Comparison of ENCODE assay signal across 22 cellular contexts in genomic region chr22:30225220-30225922, GRCh38. TPM values are rescaled to one million over a fixed set of nuclear protein-coding genes. Genes with fewer than 3 reads are reported as not detected.
DNase-seq lines count a peak whose midpoint lies in the region; ATAC-seq and TF ChIP-seq lines count a peak whose summit lies in the region.
"Had no signal": no experiment of that assay in that cellular context is flagged by ENCODE, and none has a peak within 500 bp of the region (broad histone marks: within the 10 kb centered on the region; RNA-seq: fewer than 3 reads in every experiment).

No MANE protein-coding gene starts in this region.

- no peaks in the 10 kb centered on the region for H3K23me2 ChIP-seq in H9 (ENCODE audit: insufficient read length, low read depth, low read length, poor library complexity, severe bottlenecking)

- H3K4me1 ChIP-seq in PC-9 (replicated peaks; ENCODE audit: insufficient read depth) (peaks cover 75% of the 10 kb centered on the region), H9 (ENCODE audit: insufficient read depth, low read length) (peaks cover 2% of the 10 kb centered on the region; the same call in 1 of the 2 replicates)
- H3K4me1 ChIP-seq: prostate gland, vagina had no signal

- H3K9ac ChIP-seq in H9 (ENCODE audit: extremely low read depth, insufficient read length, low read length): no peak overlapping the region

- no peak overlapping the region for H2BK20ac ChIP-seq in H9 (ENCODE audit: low read depth, low read length, poor library complexity, severe bottlenecking)

- H3K4me3 Mint-ChIP-seq in activated naive CD8-positive, alpha-beta T cell treated with anti-CD3 and anti-CD28 coated beads, Interleukin-2, amount 10 ng/mL, durations not matched to agents 7 days and 5 days: no peak overlapping the region
- no peak overlapping the region for H3K4me3 Mint-ChIP-seq in activated naive CD8-positive, alpha-beta T cell treated with anti-CD3 and anti-CD28 coated beads, Interleukin-2, amount 50 U/mL, for 24 hours
- H3K4me3 Mint-ChIP-seq in immature natural killer cell (peak overlapping the region in 3 of 5 donors; percentile 31 to 52 (median 38)), H9 (no peak overlapping the region; a peak in 1 of 5 replicates)
- H3K4me3 Mint-ChIP-seq: activated T-helper 1 cell treated with anti-CD3 and anti-CD28 coated beads, Interleukin-12 subunit alpha, Interleukin-12 subunit beta, Interleukin-2, Interleukin-4 antibody, amounts not matched to agents 30 ng/mL and 10 ng/mL and 1 ng/mL, durations not matched to agents 14 hours and 24 hours and 36 hours; HFFc6; nephron had no signal

- peaks cover 4% of the 10 kb centered on the region for H3K36me3 Mint-ChIP-seq in activated naive CD8-positive, alpha-beta T cell treated with anti-CD3 and anti-CD28 coated beads, Interleukin-2, amount 10 ng/mL, durations not matched to agents 7 days and 5 days
- no peaks in the 10 kb centered on the region for H3K36me3 Mint-ChIP-seq in activated naive CD8-positive, alpha-beta T cell treated with anti-CD3 and anti-CD28 coated beads, Interleukin-2, amount 50 U/mL, for 24 hours (ENCODE audit: low read depth)
- H3K36me3 Mint-ChIP-seq in immature natural killer cell (no peaks in the 10 kb centered on the region), H9 (ENCODE audit: insufficient read depth in 1 of 3, low read depth in 3 of 3) (no peaks in the 10 kb centered on the region)

- no peak overlapping the region for H2BK120ac ChIP-seq in H9 (ENCODE audit: low read depth, low read length, poor library complexity, severe bottlenecking)

- H2BK15ac ChIP-seq in H9 (ENCODE audit: low read depth, low read length): no peak overlapping the region

- H3K27me3 ChIP-seq in PC-9 (ENCODE audit: insufficient read depth, low read depth) (no peaks in the 10 kb centered on the region), H9 (ENCODE audit: insufficient read depth, low read length) (no peaks in the 10 kb centered on the region)
- H3K27me3 ChIP-seq: vagina had no signal

- no peak overlapping the region for H4K8ac ChIP-seq in H9 (replicated peaks; ENCODE audit: insufficient read length, low read depth, low read length)

- H3K18ac ChIP-seq in H9 (ENCODE audit: insufficient read length, low read depth, low read length): no peak overlapping the region

- H4K20me1 ChIP-seq in PC-9 (ENCODE audit: insufficient read depth) (no peaks in the 10 kb centered on the region), H9 (ENCODE audit: control insufficient read depth, insufficient read depth, insufficient read length) (no peaks in the 10 kb centered on the region)

- no peak overlapping the region for H3K4me3 ChIP-seq in PC-9
- H3K4me3 ChIP-seq: prostate gland, vagina had no signal

- BruUV-seq in PC-9 (replicated peaks; lab: Mats Ljungman, UMichigan): no TSS peak

- no peak overlapping the region for H2AFZ ChIP-seq in PC-9
- no peak overlapping the region for H2AFZ ChIP-seq in H9 (ENCODE audit: low read length)

- peaks cover 82% of the 10 kb centered on the region for H3K4me1 Mint-ChIP-seq in activated naive CD8-positive, alpha-beta T cell treated with anti-CD3 and anti-CD28 coated beads, Interleukin-2, amount 10 ng/mL, durations not matched to agents 7 days and 5 days
- peaks cover 54% of the 10 kb centered on the region for H3K4me1 Mint-ChIP-seq in activated naive CD8-positive, alpha-beta T cell treated with anti-CD3 and anti-CD28 coated beads, Interleukin-2, amount 50 U/mL, for 24 hours
- H3K4me1 Mint-ChIP-seq in immature natural killer cell: peaks cover 76 to 80% of the 10 kb centered on the region in 2 donors
- peaks cover 12 to 15% of the 10 kb centered on the region in 2 experiments for H3K4me1 Mint-ChIP-seq in H9

- H3K79me1 ChIP-seq in H9 (ENCODE audit: insufficient read depth, low read depth, low read length, poor library complexity, severe bottlenecking): no peaks in the 10 kb centered on the region

- H3K27ac ChIP-seq in PC-9 (peak overlapping the region; percentile 89), H9 (ENCODE audit: insufficient read length, low read depth, low read length) (no peak overlapping the region)
- H3K27ac ChIP-seq: prostate gland, vagina had no signal

- no peaks in the 10 kb centered on the region for H3K9me3 Mint-ChIP-seq in activated naive CD8-positive, alpha-beta T cell treated with anti-CD3 and anti-CD28 coated beads, Interleukin-2, amount 10 ng/mL, durations not matched to agents 7 days and 5 days
- H3K9me3 Mint-ChIP-seq in activated naive CD8-positive, alpha-beta T cell treated with anti-CD3 and anti-CD28 coated beads, Interleukin-2, amount 50 U/mL, for 24 hours: no peaks in the 10 kb centered on the region
- H3K9me3 Mint-ChIP-seq in immature natural killer cell (no peaks in the 10 kb centered on the region), H9 (no peaks in the 10 kb centered on the region)
- H3K9me3 Mint-ChIP-seq: activated T-helper 1 cell treated with anti-CD3 and anti-CD28 coated beads, Interleukin-12 subunit alpha, Interleukin-12 subunit beta, Interleukin-2, Interleukin-4 antibody, amounts not matched to agents 30 ng/mL and 10 ng/mL and 1 ng/mL, durations not matched to agents 14 hours and 24 hours and 36 hours; nephron had no signal

- no peak overlapping the region for H3T11ph ChIP-seq in H9 (ENCODE audit: low read length)

- no peak overlapping the region for H4K91ac ChIP-seq in H9 (ENCODE audit: insufficient read length, low read depth, low read length)

- DNase-seq in activated naive CD8-positive, alpha-beta T cell treated with anti-CD3 and anti-CD28 coated beads, Interleukin-2, amount 10 ng/mL, durations not matched to agents 7 days and 5 days: no peak
- DNase-seq in activated naive CD8-positive, alpha-beta T cell treated with anti-CD3 and anti-CD28 coated beads, Interleukin-2, amount 50 U/mL, for 24 hours: no peak
- DNase-seq in PC-9 (peak in 1 of 2 experiments; percentile 59), immature natural killer cell (no peak), H9 (no peak)
- DNase-seq: HFFc6; NCI-H1436 treated with DMSO at 0.1 percent for 48 hours; NCI-H526; SIG-M5; small intestine; stimulated activated CD4-positive, alpha-beta T cell treated with anti-CD3 and anti-CD28 coated beads, Interleukin-4, amount 100 ng/mL, for 4 hours had no signal

- no CpG with 5 or more reads among the region's 7 CpGs for WGBS in H9 (ENCODE audit: extremely low coverage, insufficient read length, low lambda C conversion rate)

- H3K27me3 Mint-ChIP-seq in activated naive CD8-positive, alpha-beta T cell treated with anti-CD3 and anti-CD28 coated beads, Interleukin-2, amount 10 ng/mL, durations not matched to agents 7 days and 5 days: no peaks in the 10 kb centered on the region
- no peaks in the 10 kb centered on the region for H3K27me3 Mint-ChIP-seq in activated naive CD8-positive, alpha-beta T cell treated with anti-CD3 and anti-CD28 coated beads, Interleukin-2, amount 50 U/mL, for 24 hours
- H3K27me3 Mint-ChIP-seq in immature natural killer cell (ENCODE audit: low read depth in 3 of 3): peaks cover 0 to 10% (median 5%) of the 10 kb centered on the region in 3 donors
- H3K27me3 Mint-ChIP-seq in H9 (ENCODE audit: low read depth): peaks cover 8% of the 10 kb centered on the region

- H3K79me2 ChIP-seq in PC-9 (ENCODE audit: low read depth) (no peaks in the 10 kb centered on the region), H9 (ENCODE audit: insufficient read depth, low read length) (no peaks in the 10 kb centered on the region)

- H3K27ac Mint-ChIP-seq in activated naive CD8-positive, alpha-beta T cell treated with anti-CD3 and anti-CD28 coated beads, Interleukin-2, amount 10 ng/mL, durations not matched to agents 7 days and 5 days: peak overlapping the region; percentile 97
- no peak overlapping the region for H3K27ac Mint-ChIP-seq in activated naive CD8-positive, alpha-beta T cell treated with anti-CD3 and anti-CD28 coated beads, Interleukin-2, amount 50 U/mL, for 24 hours
- peak overlapping the region in 3 of 6 donors; percentile 6 to 58 (median 42) for H3K27ac Mint-ChIP-seq in immature natural killer cell
- H3K27ac Mint-ChIP-seq in H9: no peak overlapping the region
- H3K27ac Mint-ChIP-seq: activated T-helper 1 cell treated with anti-CD3 and anti-CD28 coated beads, Interleukin-12 subunit alpha, Interleukin-12 subunit beta, Interleukin-2, Interleukin-4 antibody, amounts not matched to agents 30 ng/mL and 10 ng/mL and 1 ng/mL, durations not matched to agents 14 hours and 24 hours and 36 hours had no signal

- no peaks in the 10 kb centered on the region for H3K36me3 ChIP-seq in PC-9 (ENCODE audit: low read depth)
- H3K36me3 ChIP-seq: prostate gland, vagina had no signal

- peak overlapping the region; percentile 50 for H3K4me2 ChIP-seq in PC-9
- H3K4me2 ChIP-seq in H9 (ENCODE audit: insufficient read depth, insufficient read length, low read length): no peak overlapping the region

- no peak overlapping the region for H2AK5ac ChIP-seq in H9 (ENCODE audit: insufficient read length, low read length)

- no peak overlapping the region for H4K5ac ChIP-seq in H9 (ENCODE audit: insufficient read length, low read depth, low read length)

- CTCF ChIA-PET in PC-9 (lab: Charles Lee): interaction anchor here (0.6 kb wide), 1 partner anchor 90 kb away, joined by 3 read pairs; no protein-coding TSS in a partner anchor

- H2BK12ac ChIP-seq in H9 (ENCODE audit: insufficient read length, low read depth, low read length): no peak overlapping the region

- no peaks in the 10 kb centered on the region for H3K9me3 ChIP-seq in PC-9 (ENCODE audit: insufficient read depth, low read depth)
- no peaks in the 10 kb centered on the region for H3K9me3 ChIP-seq in H9 (ENCODE audit: control insufficient read depth, low read depth, low read length)
- H3K9me3 ChIP-seq: prostate gland, vagina had no signal

- H3K23ac ChIP-seq in H9 (ENCODE audit: insufficient read length, low read depth, low read length): no peak overlapping the region

- H3K4ac ChIP-seq in H9 (ENCODE audit: low read depth, low read length): no peak overlapping the region

- POLR2A ChIA-PET in activated naive CD8-positive, alpha-beta T cell treated with anti-CD3 and anti-CD28 coated beads, Interleukin-2, amount 10 ng/mL, durations not matched to agents 7 days and 5 days (lab: Charles Lee): interaction anchor here (0.8 to 9.6 kb wide), 4 partner anchors 11 to 40 kb away, joined by 4 to 219 read pairs (median 5); partner anchors contain the start of gene LIF
- POLR2A ChIA-PET in PC-9 (lab: Charles Lee; ENCODE audit: unreplicated experiment): interaction anchor here (0.6 kb wide), 4 partner anchors 10 to 661 kb away, joined by 3 to 5 read pairs (median 3); no protein-coding TSS in a partner anchor

- H2BK5ac ChIP-seq in H9 (ENCODE audit: insufficient read length, low read length): no peak overlapping the region

- H3F3A ChIP-seq in PC-9 (ENCODE audit: insufficient read depth, low read depth): peaks cover 58% of the 10 kb centered on the region

- TF ChIP-seq CTCF in PC-9 (conservative IDR thresholded peaks at IDR 0.05) (no peak), H9 (conservative IDR thresholded peaks at IDR 0.05) (no peak)

- no peak for ATAC-seq in activated naive CD8-positive, alpha-beta T cell treated with anti-CD3 and anti-CD28 coated beads, Interleukin-2, amount 10 ng/mL, durations not matched to agents 7 days and 5 days (ENCODE audit: low read depth)
- ATAC-seq in activated naive CD8-positive, alpha-beta T cell treated with anti-CD3 and anti-CD28 coated beads, Interleukin-2, amount 50 U/mL, for 24 hours: no peak
- ATAC-seq in HG03442 (IDR thresholded peaks at IDR 0.05; ENCODE audit: unreplicated experiment) (no peak), HG02642 (IDR thresholded peaks at IDR 0.05; ENCODE audit: poor library complexity, unreplicated experiment) (no peak), HG03521 (IDR thresholded peaks at IDR 0.05; ENCODE audit: unreplicated experiment) (no peak)

- H3K56ac ChIP-seq in H9 (ENCODE audit: insufficient read length, low read depth, low read length): no peak overlapping the region

- H3K9me2 ChIP-seq in PC-9 (ENCODE audit: insufficient read depth): no peaks in the 10 kb centered on the region

- intact Hi-C loops in PC-9 (cut with micrococcal nuclease; ENCODE audit: unreplicated experiment): no loop called here

- no peak overlapping the region for H3K14ac ChIP-seq in H9 (ENCODE audit: insufficient read depth, low read length)

RNA-seq across cellular contexts. Expression of gene LIF, which starts 21.2 kb away (rescaled TPM):
- 100 to 1,000 TPM; 508 to 564 TPM for total RNA-seq in activated naive CD8-positive, alpha-beta T cell treated with anti-CD3 and anti-CD28 coated beads, Interleukin-2, amount 10 ng/mL, durations not matched to agents 7 days and 5 days
- total RNA-seq in PC-9 (2021) (17.2 and 17.4 TPM in 2 replicates), H9 (2021) (4.3 and 6.1 TPM in 2 replicates)
- 1 to 10 TPM in 1 of 3 donors, under 1 TPM in 1, not detected in 1; 0.29 to 1.0 TPM for polyA plus RNA-seq in immature natural killer cell
- total RNA-seq: frontal cortex had no signal

RNA-seq across cellular contexts. Expression of gene OSM, which starts 41.3 kb away (rescaled TPM):
- total RNA-seq in activated naive CD8-positive, alpha-beta T cell treated with anti-CD3 and anti-CD28 coated beads, Interleukin-2, amount 10 ng/mL, durations not matched to agents 7 days and 5 days: 100 to 1,000 TPM; 125 to 142 TPM
- total RNA-seq in PC-9 (2021) (not detected in 2 replicates), H9 (2021) (not detected in 2 replicates)
- 10 to 100 TPM in 2 of 3 donors, 1 to 10 TPM in 1; 7.5 to 22.3 (median 16.6) TPM for polyA plus RNA-seq in immature natural killer cell
- total RNA-seq: dermis microvascular lymphatic vessel endothelial cell, epithelial cell of proximal tubule, HFFc6, kidney epithelial cell, vagina had no signal

Comparison
In these comparisons a context has a peak if more than half of its experiments do, and no peak if none do; other contexts are left out.
1. H3K4me3 Mint-ChIP-seq: peak in immature natural killer cell (3 of 5); none in activated naive CD8-positive, alpha-beta T cell treated with anti-CD3 and anti-CD28 coated beads, Interleukin-2, amount 10 ng/mL, durations not matched to agents 7 days and 5 days (single experiment), activated naive CD8-positive, alpha-beta T cell treated with anti-CD3 and anti-CD28 coated beads, Interleukin-2, amount 50 U/mL, for 24 hours (single experiment) and H9 (0 of 2).
2. RNA of gene LIF, which starts 21.2 kb away (total RNA-seq): 508 to 564 TPM in activated naive CD8-positive, alpha-beta T cell treated with anti-CD3 and anti-CD28 coated beads, Interleukin-2, amount 10 ng/mL, durations not matched to agents 7 days and 5 days; 17.2 to 17.4 TPM in PC-9 and 4.3 to 6.1 TPM in H9; every median in the first group is over 10 times any median in the second.
3. RNA of gene OSM, which starts 41.3 kb away (total RNA-seq): 125 to 142 TPM in activated naive CD8-positive, alpha-beta T cell treated with anti-CD3 and anti-CD28 coated beads, Interleukin-2, amount 10 ng/mL, durations not matched to agents 7 days and 5 days; not detected in PC-9 and not detected in H9; every median in the first group is over 100 times any median in the second.